Comparison of ENCODE assay signal across 11 cellular contexts in genomic region chr7:130273863-130274262, GRCh38. TPM values are rescaled to one million over a fixed set of nuclear protein-coding genes. Genes with fewer than 3 reads are reported as not detected.
DNase-seq lines count a peak whose midpoint lies in the region; ATAC-seq and TF ChIP-seq lines count a peak whose summit lies in the region.
"Had no signal": no experiment of that assay in that cellular context is flagged by ENCODE, and none has a peak within 500 bp of the region (broad histone marks: within the 10 kb centered on the region; RNA-seq: fewer than 3 reads in every experiment).

No MANE protein-coding gene starts in this region.

- H3K9ac ChIP-seq in NT2/D1 (ENCODE audit: insufficient read length, low read depth), result peak overlapping the region; percentile 62

- no peak for ATAC-seq in GM18498 (IDR thresholded peaks at IDR 0.05; ENCODE audit: unreplicated experiment)
- no peak for ATAC-seq in GM19452 (IDR thresholded peaks at IDR 0.05; ENCODE audit: unreplicated experiment)

- H3K4me1 ChIP-seq in NT2/D1 (ENCODE audit: insufficient read depth, insufficient read length) (peaks cover 7% of the 10 kb centered on the region), cardiac muscle cell (ENCODE audit: low read depth) (peaks cover 32% of the 10 kb centered on the region), spleen (peaks cover 0 to 34% (median 11%) of the 10 kb centered on the region in 6 donors), thyroid gland (peaks cover 0 to 6% of the 10 kb centered on the region in 2 donors)

- H3K4me3 ChIP-seq in NT2/D1 (ENCODE audit: insufficient read length, low read depth), result peak overlapping the region; percentile 33
- no peak overlapping the region for H3K4me3 ChIP-seq in cardiac muscle cell
- H3K4me3 ChIP-seq in spleen, result peak overlapping the region in 2 of 8 donors; percentile 24 to 33
- H3K4me3 ChIP-seq in thyroid gland (replicated peaks in 1 of 3), result no peak overlapping the region

- TF ChIP-seq POLR2A in spleen (IDR thresholded peaks at IDR 0.05) (no peak), thyroid gland (IDR thresholded peaks at IDR 0.05) (no peak)

- TF ChIP-seq CTCF in cardiac muscle cell (IDR thresholded peaks at IDR 0.05; ENCODE audit: low read depth, low read length) (peak; percentile 14), spleen (IDR thresholded peaks at IDR 0.05 in 8 of 11, conservative IDR thresholded peaks at IDR 0.05 in 3 of 11) (no peak), thyroid gland (IDR thresholded peaks at IDR 0.05) (no peak)

- H3K9me3 ChIP-seq in NT2/D1 (ENCODE audit: insufficient read depth, low read length) (no peaks in the 10 kb centered on the region), cardiac muscle cell (ENCODE audit: low read depth) (no peaks in the 10 kb centered on the region), spleen (no peaks in the 10 kb centered on the region), thyroid gland (no peaks in the 10 kb centered on the region)

- intact Hi-C loops in spleen (cut with DNase I; ENCODE audit: low total_unique reads) (no loop called here), thyroid gland (cut with DNase I) (loop anchor here (10.0 kb wide), 1 partner anchor 211 kb away; no protein-coding TSS in a partner anchor)

- no peaks in the 10 kb centered on the region for H3K36me3 ChIP-seq in NT2/D1 (ENCODE audit: insufficient read depth, insufficient read length, low read length)
- H3K36me3 ChIP-seq in cardiac muscle cell, result no peaks in the 10 kb centered on the region
- no peaks in the 10 kb centered on the region for H3K36me3 ChIP-seq in spleen
- H3K36me3 ChIP-seq in thyroid gland, result no peaks in the 10 kb centered on the region

- 27 to 48% (median 34%) methylated on average over 11 of the region's 11 CpGs for WGBS in spleen, 5 donors
- 58 to 64% methylated on average over 11 of the region's 11 CpGs for WGBS in thyroid gland, 2 donors

- peak overlapping the region; percentile 33 for H3K27ac ChIP-seq in cardiac muscle cell
- H3K27ac ChIP-seq in spleen, result peak overlapping the region in 6 of 8 donors; percentile 7 to 61 (median 38)
- H3K27ac ChIP-seq in thyroid gland, result no peak overlapping the region

- peak; percentile 41 for DNase-seq in NCI-H82 (lab: John Stamatoyannopoulos, UW)
- no peak for DNase-seq in NCI-H82 treated with DMSO at 0.1 percent for 48 hours (lab: John Stamatoyannopoulos, UW; ENCODE audit: unreplicated experiment)
- no peak for DNase-seq in NT2/D1 (ENCODE audit: low read depth, low spot score)
- DNase-seq in cardiac muscle cell (ENCODE audit: low read depth in 1 of 2, low spot score in 1 of 2), result peak; percentile 11 to 88
- DNase-seq in spleen, result no peak
- DNase-seq in thyroid gland, result no peak
- DNase-seq: activated CD4-positive, CD25-positive, alpha-beta regulatory T cell; erythroblast had no signal

- H3K27me3 ChIP-seq in NT2/D1 (ENCODE audit: insufficient read depth, insufficient read length) (no peaks in the 10 kb centered on the region), cardiac muscle cell (no peaks in the 10 kb centered on the region), spleen (replicated peaks in 1 of 7) (peaks cover 0 to 29% (median 0%) of the 10 kb centered on the region in 7 donors), thyroid gland (no peaks in the 10 kb centered on the region)

RNA-seq across cellular contexts. Expression of gene CPA2, which starts 7.2 kb away (rescaled TPM):
- 0.71 and 1.9 TPM in 2 replicates for total RNA-seq in cardiac muscle cell
- polyA plus RNA-seq in cardiac muscle cell, result 0.39 TPM in 1 of 2 replicates, not detected in the other
- 1 to 10 TPM in 1 of 7 donors, under 1 TPM in 1, not detected in 5; 0.84 to 1.5 TPM for total RNA-seq in spleen
- under 1 TPM; 0.13 to 0.28 (median 0.21) TPM for polyA plus RNA-seq in spleen
- total RNA-seq in thyroid gland, result not detected
- total RNA-seq: LHCN-M2 had no signal

RNA-seq across cellular contexts. Expression of gene CPA4, which starts 19.1 kb away (rescaled TPM):
- total RNA-seq in cardiac muscle cell, result 0.07 TPM in 1 of 2 replicates, not detected in the other
- 0.24 and 0.39 TPM in 2 replicates for polyA plus RNA-seq in cardiac muscle cell
- total RNA-seq in spleen, result 1 to 10 TPM in 3 of 7 donors, under 1 TPM in 4; 0.40 to 3.3 (median 0.93) TPM
- polyA plus RNA-seq in spleen, result under 1 TPM; 0.15 to 0.64 (median 0.20) TPM
- total RNA-seq in thyroid gland, result not detected

Comparison
In these comparisons a context has a peak if more than half of its experiments do, and no peak if none do; other contexts are left out.
1. DNase-seq: peak in NCI-H82 (single experiment) and cardiac muscle cell (2 of 2); none in NCI-H82 treated with DMSO at 0.1 percent for 48 hours (single experiment), NT2/D1 (single experiment), spleen (single experiment) and thyroid gland (0 of 2).
2. H3K27ac ChIP-seq: peak in cardiac muscle cell (single experiment) and spleen (6 of 8); none in thyroid gland (0 of 3).